Comparison of ENCODE assay signal across 20 cellular contexts in genomic region chr6:75307364-75308004, GRCh38.
"Had no signal": no experiment of that assay in that cellular context is flagged by ENCODE, and none has a peak within 500 bp of the region (broad histone marks: within the 10 kb centered on the region; RNA-seq: fewer than 3 reads in every experiment).

No MANE protein-coding gene starts in this region.

- ATAC-seq: K562, Panc1, PC-3 had no signal

- H3K9ac ChIP-seq: KMS-11 had no signal

- FAIRE-seq: K562 had no signal

- DNase-seq: IMR-90, Kasumi-1, NCI-H1092, NCI-H1105 treated with DMSO at 0.1 percent for 48 hours, NCI-H1417 treated with DMSO at 0.1 percent for 48 hours, NCI-H146, NCI-H1694 treated with DMSO at 0.1 percent for 48 hours, NCI-H1930, NCI-H2081, NCI-H2107, NCI-H2227 treated with DMSO at 0.1 percent for 48 hours, NCI-H524, NCI-H526 treated with DMSO at 0.1 percent for 48 hours, NCI-H748 treated with DMSO at 0.1 percent for 48 hours, PC-3, SHP77 had no signal

- H3K27ac ChIP-seq: KMS-11, RWPE1 had no signal

- H3K4me3 ChIP-seq: K562 had no signal

- H3K4me2 ChIP-seq: KMS-11 had no signal
